ENCODE assay signal across 8 cellular contexts in genomic region chr10:92593553-92594046, GRCh38. TPM values are rescaled to one million over a fixed set of nuclear protein-coding genes. Genes with fewer than 3 reads are reported as not detected.
A peak's percentile ranks its signal among the peaks of the same experiment; 100 is the strongest.
DNase-seq lines count a peak whose midpoint lies in the region; ATAC-seq and TF ChIP-seq lines count a peak whose summit lies in the region.

No MANE protein-coding gene starts in this region.

- H3K27ac ChIP-seq in esophagus (ENCODE audit: low read depth in 2 of 2, low read length in 1 of 2) (peak overlapping the region; percentile 84 to 96), prostate gland (peak overlapping the region in 1 of 2 donors; percentile 90)

- no peaks in the 10 kb centered on the region for H3K27me3 ChIP-seq in esophagus (ENCODE audit: control insufficient read depth in 1 of 2, insufficient read depth in 2 of 2, low read length in 2 of 2)
- no peaks in the 10 kb centered on the region for H3K27me3 ChIP-seq in prostate gland (replicated peaks; ENCODE audit: insufficient read depth)

- no peak for TF ChIP-seq POLR2A in prostate gland (IDR thresholded peaks at IDR 0.05)

- H3K4me1 ChIP-seq in esophagus (ENCODE audit: control insufficient read depth in 2 of 2, insufficient read depth in 2 of 2, low read length in 1 of 2) (no peaks in the 10 kb centered on the region), prostate gland (replicated peaks) (peaks cover 7% of the 10 kb centered on the region)

- TF ChIP-seq CTCF in GM12875 (IDR thresholded peaks at IDR 0.05; ENCODE audit: borderline replicate concordance, insufficient read depth, low read depth, low read length): no peak
- TF ChIP-seq CTCF in prostate gland (IDR thresholded peaks at IDR 0.05): no peak

- no peak for ATAC-seq in GM18519 (IDR thresholded peaks at IDR 0.05; ENCODE audit: low FRiP score, unreplicated experiment)
- no peak for ATAC-seq in GM21390 (IDR thresholded peaks at IDR 0.05; ENCODE audit: unreplicated experiment)
- ATAC-seq in HG03280 (IDR thresholded peaks at IDR 0.05; ENCODE audit: unreplicated experiment): no peak

- 2 to 3% methylated on average over 8 of the region's 8 CpGs for WGBS in esophagus, 2 donors
- 2% methylated on average over 8 of the region's 8 CpGs for WGBS in prostate gland

- H3K9me3 ChIP-seq in esophagus (ENCODE audit: control insufficient read depth in 2 of 2, insufficient read depth in 1 of 2, low read depth in 1 of 2, low read length in 1 of 2): no peaks in the 10 kb centered on the region
- H3K9me3 ChIP-seq in prostate gland: no peaks in the 10 kb centered on the region

- intact Hi-C loops in prostate gland (cut with DNase I): loop anchor here (5.0 kb wide), 3 partner anchors 99 to 254 kb away; partner anchors contain the start of gene EXOC6

- DNase-seq in OCI-M1 (lab: John Stamatoyannopoulos, UW): peak; percentile 64
- no peak for DNase-seq in prostate gland (ENCODE audit: low spot score)
- DNase-seq in NCI-H146 (lab: John Stamatoyannopoulos, UW): no peak

- H3K36me3 ChIP-seq in esophagus (ENCODE audit: control insufficient read depth in 2 of 2, insufficient read depth in 2 of 2, low read length in 1 of 2) (no peaks in the 10 kb centered on the region), prostate gland (no peaks in the 10 kb centered on the region)

- H3K4me3 ChIP-seq in GM12875 (ENCODE audit: low read depth, low read length) (peak overlapping the region; percentile 89), esophagus (ENCODE audit: low read depth in 1 of 2, low read length in 2 of 2) (peak overlapping the region; percentile 82), prostate gland (peak overlapping the region; percentile 45 to 58)

RNA-seq across cellular contexts. Expression of gene KIF11, which starts 0.7 kb away (rescaled TPM):
- 1 to 10 TPM; 4.1 to 7.1 TPM for polyA plus RNA-seq in esophagus
- total RNA-seq in prostate gland: 1 to 10 TPM; 3.0 to 5.5 TPM

RNA-seq across cellular contexts. Expression of gene IDE, which starts 19.7 kb away (rescaled TPM):
- polyA plus RNA-seq in esophagus: 10 to 100 TPM; 10.2 to 11.6 TPM
- 10 to 100 TPM; 23.7 to 38.0 TPM for total RNA-seq in prostate gland
